Comparison of ENCODE assay signal across 14 cellular contexts in the genomic region with DNA sequence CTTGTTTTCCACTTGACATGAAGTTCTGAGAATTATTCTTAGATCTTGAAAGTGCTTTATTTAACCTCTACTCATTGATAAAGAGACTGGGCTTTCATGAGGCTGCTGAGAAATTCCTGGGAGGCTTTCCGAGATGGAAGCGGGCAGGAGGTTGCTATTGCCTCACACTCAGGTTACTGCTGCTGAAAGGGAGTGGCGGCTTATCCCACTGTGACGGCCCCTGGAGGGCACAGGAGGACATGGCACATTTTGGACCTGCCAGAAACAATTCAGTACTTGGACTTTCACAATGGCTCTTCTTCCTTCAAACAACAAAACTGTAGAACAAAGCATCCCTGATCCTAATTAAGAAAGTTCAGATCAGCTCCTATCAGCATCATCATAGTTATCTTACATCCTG. TPM values are rescaled to one million over a fixed set of nuclear protein-coding genes. Genes with fewer than 3 reads are reported as not detected.
DNase-seq lines count a peak whose midpoint lies in the region; ATAC-seq and TF ChIP-seq lines count a peak whose summit lies in the region.
"Had no signal": no experiment of that assay in that cellular context is flagged by ENCODE, and none has a peak within 500 bp of the region (broad histone marks: within the 10 kb centered on the region; RNA-seq: fewer than 3 reads in every experiment).

No MANE protein-coding gene starts in this region.

- H3K36me3 ChIP-seq in esophagus squamous epithelium (no peaks in the 10 kb centered on the region), lung (ENCODE audit: control insufficient read depth in 2 of 2, insufficient read depth in 2 of 2, low read length in 2 of 2) (no peaks in the 10 kb centered on the region)

- no peak overlapping the region for H3K4me3 ChIP-seq in esophagus squamous epithelium
- H3K4me3 ChIP-seq in lung = no peak overlapping the region

- TF ChIP-seq CTCF in C4-2B (conservative IDR thresholded peaks at IDR 0.05) = peak; percentile 34
- peak in 2 of 6 experiments; percentile 12 to 53 for TF ChIP-seq CTCF in esophagus squamous epithelium (IDR thresholded peaks at IDR 0.05)
- TF ChIP-seq CTCF in lung (IDR thresholded peaks at IDR 0.05; ENCODE audit: control extremely low read depth, extremely low read depth) = no peak

- H3K4me1 ChIP-seq in esophagus squamous epithelium (peaks cover 0 to 38% (median 8%) of the 10 kb centered on the region in 3 donors), lung (ENCODE audit: control insufficient read depth in 2 of 2, insufficient read depth in 2 of 2, low read length in 2 of 2) (peaks cover 2 to 4% of the 10 kb centered on the region in 2 donors)

- WGBS in esophagus squamous epithelium, 2 donors = 34 to 60% methylated on average over 4 of the region's 4 CpGs
- WGBS in lung, 2 donors = 60 to 74% methylated on average over 4 of the region's 4 CpGs

- intact Hi-C loops in esophagus squamous epithelium (cut with DNase I) = no loop called here

- no peak for TF ChIP-seq POLR2A in esophagus squamous epithelium (IDR thresholded peaks at IDR 0.05)

- H3K9me3 ChIP-seq in esophagus squamous epithelium (no peaks in the 10 kb centered on the region), lung (ENCODE audit: control insufficient read depth in 2 of 2, insufficient read depth in 1 of 2, low read length in 1 of 2) (peaks cover 0 to 2% of the 10 kb centered on the region in 2 donors)

- H3K27me3 ChIP-seq in esophagus squamous epithelium (no peaks in the 10 kb centered on the region), lung (ENCODE audit: control insufficient read depth, insufficient read depth) (no peaks in the 10 kb centered on the region)

- peak; percentile 24 for ATAC-seq in lung (ENCODE audit: insufficient read depth, low FRiP score)
- ATAC-seq in GM19351 (IDR thresholded peaks at IDR 0.05; ENCODE audit: unreplicated experiment) = no peak
- no peak for ATAC-seq in GM19035 (IDR thresholded peaks at IDR 0.05; ENCODE audit: unreplicated experiment)
- ATAC-seq: left colon had no signal

- H3K27ac ChIP-seq in C4-2B (no peak overlapping the region), esophagus squamous epithelium (peak overlapping the region in 3 of 4 donors; percentile 2 to 11 (median 3)), lung (ENCODE audit: low read depth in 1 of 2, low read length in 1 of 2) (no peak overlapping the region)
- H3K27ac ChIP-seq: KMS-11 had no signal

- peak; percentile 31 for DNase-seq in NCI-H69 (lab: John Stamatoyannopoulos, UW)
- no peak for DNase-seq in esophagus squamous epithelium (lab: John Stamatoyannopoulos, UW)
- peak; percentile 36 for DNase-seq in lung (ENCODE audit: low spot score)
- DNase-seq in GDM1 (lab: John Stamatoyannopoulos, UW) = no peak
- no peak for DNase-seq in OCI-M1 (lab: John Stamatoyannopoulos, UW)
- DNase-seq: activated CD8-positive, alpha-beta memory T cell treated with anti-CD3 and anti-CD28 coated beads for 24 hours; left colon; NCI-H2029 treated with DMSO at 0.1 percent for 48 hours; nucleus accumbens; T-helper 2 cell had no signal

RNA-seq across cellular contexts. Expression of gene MARK1, which starts 16.2 kb away (rescaled TPM):
- total RNA-seq in esophagus squamous epithelium (10 to 100 TPM in 1 of 4 donors, 1 to 10 TPM in 3; 3.9 to 11.3 (median 6.6) TPM), lung (1 to 10 TPM; 4.7 to 6.5 TPM)
- 1 to 10 TPM; 1.3 to 1.5 TPM for polyA plus RNA-seq in lung

Comparison
In these comparisons a context has a peak if more than half of its experiments do, and no peak if none do; other contexts are left out.
1. H3K27ac ChIP-seq: peak in esophagus squamous epithelium (3 of 4); none in C4-2B (single experiment) and lung (0 of 2).
2. DNase-seq: peak in NCI-H69 (single experiment) and lung (single experiment); none in esophagus squamous epithelium (single experiment), GDM1 (single experiment) and OCI-M1 (single experiment).